In genomic region chr2:177618270-177619253, GRCh38 we compare ENCODE assay signal across 8 cellular contexts.
DNase-seq lines count a peak whose midpoint lies in the region; ATAC-seq and TF ChIP-seq lines count a peak whose summit lies in the region.

No MANE protein-coding gene starts in this region.

- H3K9me3 Mint-ChIP-seq in endothelial cell (ENCODE audit: unreplicated experiment): no peaks in the 10 kb centered on the region

- DNase-seq in COR-L47 (lab: John Stamatoyannopoulos, UW) (peak; percentile 83), HT1080 (ENCODE audit: low read depth) (peak; percentile 84), NT2/D1 (ENCODE audit: low read depth, low spot score) (peak; percentile 81), endothelial cell (ENCODE audit: low spot score) (peak; percentile 84)
- DNase-seq in activated CD8-positive, alpha-beta memory T cell treated with anti-CD3 and anti-CD28 coated beads, Interleukin-2, amount 50 U/mL, for 4 hours: peak; percentile 87
- DNase-seq in stimulated activated CD8-positive, alpha-beta memory T cell treated with anti-CD3 and anti-CD28 coated beads, Interleukin-15, amount 100 ng/mL, for 24 hours (ENCODE audit: low read depth): peak; percentile 74

- H3K4me3 ChIP-seq in NT2/D1 (ENCODE audit: insufficient read length, low read depth) (peak overlapping the region; percentile 67), mesodermal cell (ENCODE audit: extremely low read depth, insufficient read depth, low read length, poor library complexity, severe bottlenecking) (peak overlapping the region; percentile 63)

- H3K27me3 Mint-ChIP-seq in endothelial cell (ENCODE audit: unreplicated experiment): peaks cover 7% of the 10 kb centered on the region

- H3K9me3 ChIP-seq in NT2/D1 (ENCODE audit: insufficient read depth, low read length) (peaks cover 22% of the 10 kb centered on the region), mesodermal cell (ENCODE audit: control insufficient read depth, low read length) (no peaks in the 10 kb centered on the region)

- peaks cover 6% of the 10 kb centered on the region for H3K36me3 Mint-ChIP-seq in endothelial cell (ENCODE audit: low read depth, unreplicated experiment)

- H3K4me3 Mint-ChIP-seq in endothelial cell (ENCODE audit: unreplicated experiment): peak overlapping the region; percentile 93

- H3K27me3 ChIP-seq in NT2/D1 (ENCODE audit: insufficient read depth, insufficient read length): no peaks in the 10 kb centered on the region

- H3K4me1 Mint-ChIP-seq in endothelial cell (ENCODE audit: unreplicated experiment): peaks cover 48% of the 10 kb centered on the region

- no peaks in the 10 kb centered on the region for H3K4me1 ChIP-seq in NT2/D1 (ENCODE audit: insufficient read depth, insufficient read length)
- no peaks in the 10 kb centered on the region for H3K4me1 ChIP-seq in mesodermal cell (ENCODE audit: control insufficient read depth, insufficient read depth, low read length, poor library complexity, severe bottlenecking)

- WGBS in mesodermal cell (ENCODE audit: insufficient coverage in 2 of 2), 2 experiments: 0 to 3% methylated on average over 52 to 67 of the region's 76 CpGs

- peak overlapping the region; percentile 98 for H3K27ac ChIP-seq in mesodermal cell (ENCODE audit: low read depth, low read length, severe bottlenecking)

- TF ChIP-seq CTCF in endothelial cell (IDR thresholded peaks at IDR 0.05; ENCODE audit: unreplicated experiment): no peak

- peak overlapping the region; percentile 78 for H3K9ac ChIP-seq in NT2/D1 (ENCODE audit: insufficient read length, low read depth)

- peak; percentile 95 for ATAC-seq in GM21367 (IDR thresholded peaks at IDR 0.05; ENCODE audit: unreplicated experiment)

- peak overlapping the region; percentile 100 for H3K27ac Mint-ChIP-seq in endothelial cell (ENCODE audit: unreplicated experiment)

- no peaks in the 10 kb centered on the region for H3K36me3 ChIP-seq in NT2/D1 (ENCODE audit: insufficient read depth, insufficient read length, low read length)
- no peaks in the 10 kb centered on the region for H3K36me3 ChIP-seq in mesodermal cell (ENCODE audit: control insufficient read depth, insufficient read depth, low read length)

Comparison
In these comparisons a context has a peak if more than half of its experiments do, and no peak if none do; other contexts are left out.
1. Peak in every context shown above with its lines: DNase-seq, ATAC-seq, H3K4me3 ChIP-seq and H3K27ac ChIP-seq.